In genomic region chr5:54644226-54644625, GRCh38 we compare ENCODE assay signal across 10 cellular contexts.
DNase-seq lines count a peak whose midpoint lies in the region; ATAC-seq and TF ChIP-seq lines count a peak whose summit lies in the region.
"Had no signal": no experiment of that assay in that cellular context is flagged by ENCODE, and none has a peak within 500 bp of the region (broad histone marks: within the 10 kb centered on the region; RNA-seq: fewer than 3 reads in every experiment).

No MANE protein-coding gene starts in this region.

- peaks cover 38 to 63% (median 52%) of the 10 kb centered on the region in 4 donors for H3K4me1 Mint-ChIP-seq in CD4-positive, alpha-beta memory T cell
- H3K4me1 Mint-ChIP-seq in chondrocyte (ENCODE audit: low read depth) (peaks cover 71% of the 10 kb centered on the region), nephron (peaks cover 45% of the 10 kb centered on the region)

- ATAC-seq in HG03108 (IDR thresholded peaks at IDR 0.05; ENCODE audit: unreplicated experiment) = no peak
- no peak for ATAC-seq in HG02610 (IDR thresholded peaks at IDR 0.05; ENCODE audit: unreplicated experiment)

- H3K27ac Mint-ChIP-seq in CD4-positive, alpha-beta memory T cell = peak overlapping the region in 4 of 7 donors; percentile 10 to 47 (median 32)
- H3K27ac Mint-ChIP-seq in chondrocyte (ENCODE audit: unreplicated experiment) (peak overlapping the region; percentile 84), nephron (peak overlapping the region in 2 of 3 experiments; percentile 57 to 95)
- H3K27ac Mint-ChIP-seq: H9 had no signal

- peak overlapping the region in 2 of 8 donors; percentile 10 to 50 for H3K4me3 Mint-ChIP-seq in CD4-positive, alpha-beta memory T cell
- H3K4me3 Mint-ChIP-seq in chondrocyte (ENCODE audit: unreplicated experiment) = no peak overlapping the region
- no peak overlapping the region for H3K4me3 Mint-ChIP-seq in nephron
- H3K4me3 Mint-ChIP-seq: H9 had no signal

- H3K27ac ChIP-seq in CD4-positive, alpha-beta memory T cell (ENCODE audit: low read depth, low read length) = no peak overlapping the region
- H3K27ac ChIP-seq in adrenal gland = no peak overlapping the region

- no peaks in the 10 kb centered on the region for H3K9me3 ChIP-seq in CD4-positive, alpha-beta memory T cell (ENCODE audit: control insufficient read depth in 1 of 2, low read length in 2 of 2)
- H3K9me3 ChIP-seq in adrenal gland (replicated peaks in 1 of 3) = no peaks in the 10 kb centered on the region

- no peaks in the 10 kb centered on the region for H3K36me3 Mint-ChIP-seq in CD4-positive, alpha-beta memory T cell
- no peaks in the 10 kb centered on the region for H3K36me3 Mint-ChIP-seq in chondrocyte (ENCODE audit: low read depth)
- H3K36me3 Mint-ChIP-seq in nephron (ENCODE audit: low read depth) = peaks cover 4% of the 10 kb centered on the region

- H3K4me1 ChIP-seq in CD4-positive, alpha-beta memory T cell (ENCODE audit: insufficient read depth, low read length) = peaks cover 58% of the 10 kb centered on the region
- H3K4me1 ChIP-seq in adrenal gland (replicated peaks in 1 of 2) = peaks cover 0 to 23% of the 10 kb centered on the region in 2 donors

- no peak for TF ChIP-seq POLR2A in adrenal gland (IDR thresholded peaks at IDR 0.05)

- H3K4me3 ChIP-seq in CD4-positive, alpha-beta memory T cell (ENCODE audit: low read length in 2 of 2) = no peak overlapping the region
- H3K4me3 ChIP-seq in adrenal gland = no peak overlapping the region

- WGBS in adrenal gland, 4 donors = 71 to 80% (median 78%) methylated on average over 4 of the region's 4 CpGs

- peaks cover 0 to 3% (median 0%) of the 10 kb centered on the region in 8 donors for H3K9me3 Mint-ChIP-seq in CD4-positive, alpha-beta memory T cell
- no peaks in the 10 kb centered on the region for H3K9me3 Mint-ChIP-seq in chondrocyte (ENCODE audit: low read depth)
- peaks cover 5% of the 10 kb centered on the region for H3K9me3 Mint-ChIP-seq in nephron

- no peaks in the 10 kb centered on the region for H3K36me3 ChIP-seq in CD4-positive, alpha-beta memory T cell (ENCODE audit: insufficient read depth, low read length)
- H3K36me3 ChIP-seq in adrenal gland (replicated peaks in 1 of 2) = no peaks in the 10 kb centered on the region

- POLR2A ChIA-PET in CD4-positive, alpha-beta memory T cell (lab: Charles Lee; ENCODE audit: partially characterized antibody) = interaction anchor here (1.0 to 4.2 kb wide), 6 partner anchors 12 to 113 kb away, joined by 3 to 61 read pairs (median 9); no protein-coding TSS in a partner anchor

- intact Hi-C loops in CD4-positive, alpha-beta memory T cell (cut with micrococcal nuclease) = loop anchor here (10.0 kb wide), 1 partner anchor 201 kb away; no protein-coding TSS in a partner anchor
- intact Hi-C loops in adrenal gland (cut with DNase I) = no loop called here

- DNase-seq in CD4-positive, alpha-beta memory T cell = no peak
- DNase-seq in NCI-H226 = peak; percentile 83
- DNase-seq in chondrocyte (ENCODE audit: low spot score) = no peak
- no peak for DNase-seq in adrenal gland
- no peak for DNase-seq in NCI-H1694 (lab: John Stamatoyannopoulos, UW)
- DNase-seq: H9, SHP77 treated with DMSO at 0.1 percent for 48 hours had no signal

- no peaks in the 10 kb centered on the region for H3K27me3 ChIP-seq in CD4-positive, alpha-beta memory T cell (ENCODE audit: insufficient read depth, low read length)
- no peaks in the 10 kb centered on the region for H3K27me3 ChIP-seq in adrenal gland

- TF ChIP-seq CTCF in chondrocyte (IDR thresholded peaks at IDR 0.05) (no peak), nephron (IDR thresholded peaks at IDR 0.05; ENCODE audit: unreplicated experiment in 3 of 3) (no peak), adrenal gland (IDR thresholded peaks at IDR 0.05) (no peak)

- CTCF ChIA-PET in CD4-positive, alpha-beta memory T cell (lab: Charles Lee; ENCODE audit: partially characterized antibody) = interaction anchor here (3.3 to 3.6 kb wide), 2 partner anchors 127 to 201 kb away, joined by 21 to 22 read pairs; partner anchors contain the start of gene SNX18

- H3K27me3 Mint-ChIP-seq in CD4-positive, alpha-beta memory T cell = no peaks in the 10 kb centered on the region
- H3K27me3 Mint-ChIP-seq in chondrocyte (ENCODE audit: low read depth) (no peaks in the 10 kb centered on the region), nephron (ENCODE audit: low read depth) (no peaks in the 10 kb centered on the region)

Comparison
In these comparisons a context has a peak if more than half of its experiments do, and no peak if none do; other contexts are left out.
1. H3K27ac Mint-ChIP-seq: peak in every context shown above with its lines; median percentile 84 in chondrocyte; 76 in nephron; 32 in CD4-positive, alpha-beta memory T cell.